In genomic region chr2:33235559-33235958, GRCh38 we compare ENCODE assay signal across 3 cellular contexts.
TF ChIP-seq lines count a peak whose summit lies in the region.

No MANE protein-coding gene starts in this region.

TF ChIP-seq in A549, 52 proteins besides CTCF, POLR2A, EP300 and RAD21:
- TF ChIP-seq KDM1A (IDR thresholded peaks at IDR 0.05; ENCODE audit: low read depth) = peak; percentile 53; the same call in 1 of the 2 replicates

TF ChIP-seq in HEK293, 187 proteins besides CTCF, POLR2A, EP300 and RAD21:
- peak; percentile 89 for TF ChIP-seq ZNF146 (tag by site-specific recombination; IDR thresholded peaks at IDR 0.05)
TF ChIP-seq in HEK293: peak in this region for 1; not testable (repeated sequence) for 186.

TF ChIP-seq in K562, 482 proteins besides CTCF, POLR2A, EP300 and RAD21:
- peak; percentile 85 for TF ChIP-seq ZNF146 (CRISPR knock-in tag; IDR thresholded peaks at IDR 0.05; ENCODE audit: unreplicated experiment)
